In genomic region chr13:73248154-73248553, GRCh38 we compare ENCODE assay signal across 28 cellular contexts.
"Had no signal": no experiment of that assay in that cellular context is flagged by ENCODE, and none has a peak within 500 bp of the region (broad histone marks: within the 10 kb centered on the region; RNA-seq: fewer than 3 reads in every experiment).

No MANE protein-coding gene starts in this region.

- ATAC-seq: activated CD4-positive, alpha-beta T cell treated with anti-CD3 and anti-CD28 coated beads for 36 hours; activated CD8-positive, alpha-beta memory T cell treated with anti-CD3 and anti-CD28 coated beads, Interleukin-2, amount 10 ng/mL, durations not matched to agents 7 days and 5 days; activated CD8-positive, alpha-beta T cell treated with anti-CD3 and anti-CD28 coated beads, Interleukin-2, amount 10 ng/mL, durations not matched to agents 7 days and 5 days; activated naive CD8-positive, alpha-beta T cell treated with anti-CD3 and anti-CD28 coated beads, Interleukin-2, amount 50 U/mL, for 24 hours; gastroesophageal sphincter had no signal

- H3K4me1 ChIP-seq: adrenal gland, gastroesophageal sphincter had no signal

- H3K4me3 ChIP-seq: adrenal gland, body of pancreas, esophagus squamous epithelium, gastroesophageal sphincter, heart right ventricle had no signal

- DNase-seq: activated B cell treated with CpG ODN at 0.5 μM for 24 hours; activated CD4-positive, alpha-beta memory T cell treated with anti-CD3 and anti-CD28 coated beads for 36 hours; activated CD4-positive, alpha-beta T cell treated with anti-CD3 and anti-CD28 coated beads for 36 hours; activated CD4-positive, alpha-beta T cell treated with anti-CD3 and anti-CD28 coated beads, Interleukin-2, amount 10 ng/mL, durations not matched to agents 24 days and 14 days; activated CD4-positive, CD25-positive, alpha-beta regulatory T cell treated with anti-CD3 and anti-CD28 coated beads, Interleukin-2, amount 50 U/mL, for 72 hours; activated CD8-positive, alpha-beta memory T cell treated with anti-CD3 and anti-CD28 coated beads, Interleukin-2, amount 10 ng/mL, durations not matched to agents 7 days and 5 days; activated CD8-positive, alpha-beta memory T cell treated with anti-CD3 and anti-CD28 coated beads, Interleukin-2, amount 50 U/mL, for 4 hours; activated CD8-positive, alpha-beta T cell treated with anti-CD3 and anti-CD28 coated beads, Interleukin-2, amount 10 ng/mL, durations not matched to agents 7 days and 5 days; activated effector memory CD4-positive, alpha-beta T cell treated with anti-CD3 and anti-CD28 coated beads, Interleukin-2, amount 50 U/mL, for 16 hours; activated naive CD4-positive, alpha-beta T cell treated with anti-CD3 and anti-CD28 coated beads for 36 hours; activated naive CD8-positive, alpha-beta T cell treated with anti-CD3 and anti-CD28 coated beads for 36 hours; activated naive CD8-positive, alpha-beta T cell treated with anti-CD3 and anti-CD28 coated beads, Interleukin-2, amount 50 U/mL, for 24 hours; activated T-cell treated with anti-CD3 and anti-CD28 coated beads, Interleukin-2, amount 50 U/mL, for 1 hour; activated T-cell treated with anti-CD3 and anti-CD28 coated beads, Interleukin-2, amount 50 U/mL, for 48 hours; adrenal gland; amygdala; aorta; caudate nucleus; cortex of kidney; dermis blood vessel endothelial cell; effector CD4-positive, alpha-beta T cell; esophagus squamous epithelium; foreskin melanocyte; heart right ventricle; T-helper 9 cell; WERI-Rb-1 had no signal

- H3K27ac ChIP-seq: adrenal gland, gastroesophageal sphincter, heart right ventricle, WERI-Rb-1 had no signal

- H3K27me3 ChIP-seq: adrenal gland, body of pancreas, esophagus squamous epithelium, gastroesophageal sphincter, heart right ventricle had no signal

- H3K9me3 ChIP-seq: adrenal gland, body of pancreas, esophagus squamous epithelium, gastroesophageal sphincter, heart right ventricle had no signal

- H3K36me3 ChIP-seq: adrenal gland, esophagus squamous epithelium, gastroesophageal sphincter, heart right ventricle, WERI-Rb-1 had no signal
